In the genomic region with DNA sequence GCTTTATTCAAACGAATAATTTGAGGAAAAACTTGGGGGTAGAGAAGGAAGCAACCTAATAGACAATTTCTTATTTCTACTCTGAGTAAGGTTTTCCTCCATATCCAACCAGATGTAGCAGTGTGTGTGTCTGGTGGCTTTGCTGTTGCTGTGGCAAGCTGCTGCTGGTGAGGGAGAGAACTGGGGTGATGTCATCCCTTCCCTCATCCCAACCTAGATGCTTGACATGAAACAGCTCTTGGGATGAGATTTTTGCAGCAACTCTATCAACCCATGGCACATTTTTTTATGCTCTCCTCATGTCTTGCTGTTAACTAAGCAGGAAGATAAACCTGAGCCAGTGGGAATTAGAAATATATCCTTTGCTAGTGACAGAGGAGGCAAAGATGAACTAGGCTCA, we compare ENCODE assay signal across 11 cellular contexts.
DNase-seq lines count a peak whose midpoint lies in the region; ATAC-seq and TF ChIP-seq lines count a peak whose summit lies in the region.
"Had no signal": no experiment of that assay in that cellular context is flagged by ENCODE, and none has a peak within 500 bp of the region (broad histone marks: within the 10 kb centered on the region; RNA-seq: fewer than 3 reads in every experiment).

No MANE protein-coding gene starts in this region.

- no peak overlapping the region for H3K4me3 ChIP-seq in upper lobe of right lung
- H3K4me3 ChIP-seq: colonic mucosa, skin epidermis had no signal

- peaks cover 6% of the 10 kb centered on the region for H3K4me1 ChIP-seq in upper lobe of right lung
- H3K4me1 ChIP-seq: colonic mucosa had no signal

- H3K9me3 ChIP-seq in upper lobe of right lung, result no peaks in the 10 kb centered on the region
- H3K9me3 ChIP-seq: colonic mucosa had no signal

- intact Hi-C loops in upper lobe of right lung (cut with DNase I), result no loop called here

- ATAC-seq in upper lobe of right lung, result peak; percentile 48
- no peak for ATAC-seq in stimulated activated naive CD8-positive, alpha-beta T cell treated with anti-CD3 and anti-CD28 coated beads, Interleukin-15, amount 100 ng/mL, for 72 hours

- H3K27ac ChIP-seq in upper lobe of right lung, result no peak overlapping the region
- H3K27ac ChIP-seq: colonic mucosa had no signal

- no peaks in the 10 kb centered on the region for H3K27me3 ChIP-seq in upper lobe of right lung
- H3K27me3 ChIP-seq: colonic mucosa had no signal

- no peak for TF ChIP-seq CTCF in HFFc6 (IDR thresholded peaks at IDR 0.05)
- no peak for TF ChIP-seq CTCF in chondrocyte (IDR thresholded peaks at IDR 0.05)
- TF ChIP-seq CTCF in upper lobe of right lung (IDR thresholded peaks at IDR 0.05), result no peak

- H3K27ac Mint-ChIP-seq in HFFc6 (peak overlapping the region; percentile 95), chondrocyte (ENCODE audit: unreplicated experiment) (peak overlapping the region; percentile 53)
- H3K27ac Mint-ChIP-seq in stimulated activated naive CD8-positive, alpha-beta T cell treated with anti-CD3 and anti-CD28 coated beads, Interleukin-15, amount 100 ng/mL, for 72 hours, result no peak overlapping the region
- H3K27ac Mint-ChIP-seq: stimulated activated naive CD8-positive, alpha-beta T cell treated with anti-CD3 and anti-CD28 coated beads, Interleukin-15, Interleukin-2, amounts not matched to agents 100 ng/mL and 50 ng/mL, for 24 hours had no signal

- H3K27me3 Mint-ChIP-seq in HFFc6 (ENCODE audit: insufficient read depth) (no peaks in the 10 kb centered on the region; the same call in none of the 2 replicates), chondrocyte (ENCODE audit: low read depth) (no peaks in the 10 kb centered on the region)
- H3K27me3 Mint-ChIP-seq in stimulated activated naive CD8-positive, alpha-beta T cell treated with anti-CD3 and anti-CD28 coated beads, Interleukin-15, amount 100 ng/mL, for 72 hours, result peaks cover 11% of the 10 kb centered on the region

- DNase-seq in HFFc6 (peak; percentile 82), chondrocyte (ENCODE audit: low spot score) (no peak), left kidney (ENCODE audit: low read depth, low spot score) (peak; percentile 18), upper lobe of right lung (no peak), ACHN (no peak), NCI-H2081 (lab: John Stamatoyannopoulos, UW) (no peak)
- DNase-seq in stimulated activated naive CD8-positive, alpha-beta T cell treated with anti-CD3 and anti-CD28 coated beads, Interleukin-15, amount 100 ng/mL, for 72 hours, result no peak
- DNase-seq: colonic mucosa, SW 1271 had no signal

- peaks cover 77% of the 10 kb centered on the region for H3K4me1 Mint-ChIP-seq in HFFc6 (ENCODE audit: low read depth)
- H3K4me1 Mint-ChIP-seq in chondrocyte (ENCODE audit: low read depth), result peaks cover 41% of the 10 kb centered on the region
- H3K4me1 Mint-ChIP-seq in stimulated activated naive CD8-positive, alpha-beta T cell treated with anti-CD3 and anti-CD28 coated beads, Interleukin-15, amount 100 ng/mL, for 72 hours, result no peaks in the 10 kb centered on the region

- in situ Hi-C loops in ACHN (cut with HindIII; ENCODE audit: low pct_ligation_motif_present, low pct_unique_long_range_greater_than_20kb, low sequenced_read_pairs), result no loop called here

- H3K36me3 ChIP-seq in upper lobe of right lung, result no peaks in the 10 kb centered on the region
- H3K36me3 ChIP-seq: colonic mucosa had no signal

- H3K9me3 Mint-ChIP-seq in HFFc6 (peaks cover 9% of the 10 kb centered on the region), chondrocyte (ENCODE audit: low read depth) (peaks cover 12% of the 10 kb centered on the region)
- H3K9me3 Mint-ChIP-seq in stimulated activated naive CD8-positive, alpha-beta T cell treated with anti-CD3 and anti-CD28 coated beads, Interleukin-15, amount 100 ng/mL, for 72 hours, result peaks cover under 1 to 10% of the 10 kb centered on the region in 2 donors

- H3K4me3 Mint-ChIP-seq in HFFc6 (peak overlapping the region; percentile 55), chondrocyte (ENCODE audit: unreplicated experiment) (no peak overlapping the region)
- H3K4me3 Mint-ChIP-seq in stimulated activated naive CD8-positive, alpha-beta T cell treated with anti-CD3 and anti-CD28 coated beads, Interleukin-15, amount 100 ng/mL, for 72 hours, result no peak overlapping the region
- H3K4me3 Mint-ChIP-seq: stimulated activated naive CD8-positive, alpha-beta T cell treated with anti-CD3 and anti-CD28 coated beads, Interleukin-15, Interleukin-2, amounts not matched to agents 100 ng/mL and 50 ng/mL, for 24 hours had no signal

- peaks cover 20% of the 10 kb centered on the region for H3K36me3 Mint-ChIP-seq in HFFc6 (ENCODE audit: low read depth)
- peaks cover 2% of the 10 kb centered on the region for H3K36me3 Mint-ChIP-seq in chondrocyte (ENCODE audit: low read depth)

Comparison
In these comparisons a context has a peak if more than half of its experiments do, and no peak if none do; other contexts are left out.
1. DNase-seq: peak in HFFc6 (single experiment) and left kidney (single experiment); none in chondrocyte (single experiment), upper lobe of right lung (single experiment), ACHN (single experiment), stimulated activated naive CD8-positive, alpha-beta T cell treated with anti-CD3 and anti-CD28 coated beads, Interleukin-15, amount 100 ng/mL, for 72 hours (0 of 2) and NCI-H2081 (0 of 2).
2. H3K27ac Mint-ChIP-seq: peak in HFFc6 (single experiment) and chondrocyte (single experiment); none in stimulated activated naive CD8-positive, alpha-beta T cell treated with anti-CD3 and anti-CD28 coated beads, Interleukin-15, amount 100 ng/mL, for 72 hours (0 of 2).